21 cellular contexts compared by ENCODE assay signal in the genomic region with DNA sequence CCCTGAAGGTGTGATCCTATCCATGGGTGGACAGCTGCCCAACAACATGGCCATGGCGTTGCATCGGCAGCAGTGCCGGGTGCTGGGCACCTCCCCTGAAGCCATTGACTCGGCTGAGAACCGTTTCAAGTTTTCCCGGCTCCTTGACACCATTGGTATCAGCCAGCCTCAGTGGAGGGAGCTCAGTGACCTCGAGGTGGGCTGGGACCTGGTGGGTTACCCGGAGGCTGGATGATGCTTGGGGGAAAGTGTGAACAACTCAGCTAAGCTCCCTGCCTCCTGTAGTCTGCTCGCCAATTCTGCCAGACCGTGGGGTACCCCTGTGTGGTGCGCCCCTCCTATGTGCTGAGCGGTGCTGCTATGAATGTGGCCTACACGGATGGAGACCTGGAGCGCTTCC. TPM values are rescaled to one million over a fixed set of nuclear protein-coding genes. Genes with fewer than 3 reads are reported as not detected.
A peak's percentile ranks its signal among the peaks of the same experiment; 100 is the strongest.
DNase-seq lines count a peak whose midpoint lies in the region; ATAC-seq, FAIRE-seq and TF ChIP-seq lines count a peak whose summit lies in the region.
"Had no signal": no experiment of that assay in that cellular context is flagged by ENCODE, and none has a peak within 500 bp of the region (broad histone marks: within the 10 kb centered on the region; RNA-seq: fewer than 3 reads in every experiment).

No MANE protein-coding gene starts in this region.

- DNase-seq in Caco-2 (no peak), PC-3 (no peak), osteoblast (ENCODE audit: insufficient read length, low spot score, missing footprints) (peak; percentile 61), DMS79 (lab: John Stamatoyannopoulos, UW) (no peak), urothelium cell line (ENCODE audit: low spot score) (no peak), coronary artery (ENCODE audit: low spot score) (no peak)
- DNase-seq: ACHN; BE2C; C1 segment of cervical spinal cord; CD4-positive, CD25-positive, alpha-beta regulatory T cell; CD8-positive, alpha-beta memory T cell; COR-L47; GDM1; H9 had no signal

- ATAC-seq in PC-3 = no peak
- ATAC-seq: HepG2 had no signal

- H3K4me2 ChIP-seq in PC-3 (ENCODE audit: low read length) (no peak overlapping the region), osteoblast (ENCODE audit: insufficient read depth, low read length) (no peak overlapping the region)

- no peak overlapping the region for H3K27ac Mint-ChIP-seq in Caco-2 (ENCODE audit: unreplicated experiment)
- H3K27ac Mint-ChIP-seq: CD4-positive, CD25-positive, alpha-beta regulatory T cell had no signal

- no peaks in the 10 kb centered on the region for H3K9me3 Mint-ChIP-seq in Caco-2 (ENCODE audit: unreplicated experiment)
- H3K9me3 Mint-ChIP-seq: CD4-positive, CD25-positive, alpha-beta regulatory T cell; CD8-positive, alpha-beta memory T cell; H9 had no signal

- no peaks in the 10 kb centered on the region for H3K4me1 ChIP-seq in Caco-2
- H3K4me1 ChIP-seq in PC-3 (ENCODE audit: insufficient read depth, low read length) = no peaks in the 10 kb centered on the region
- no peaks in the 10 kb centered on the region for H3K4me1 ChIP-seq in osteoblast (ENCODE audit: insufficient read depth, low read length)
- H3K4me1 ChIP-seq: BE2C had no signal

- CTCF ChIA-PET in Caco-2 (lab: Charles Lee) (no interaction called here), PC-3 (lab: Charles Lee) (no interaction called here)

- H3K4me3 Mint-ChIP-seq in Caco-2 (ENCODE audit: unreplicated experiment) = no peak overlapping the region
- H3K4me3 Mint-ChIP-seq: CD4-positive, CD25-positive, alpha-beta regulatory T cell; CD8-positive, alpha-beta memory T cell had no signal

- POLR2A ChIA-PET in Caco-2 (lab: Charles Lee) = no interaction called here
- POLR2A ChIA-PET in PC-3 (lab: Charles Lee; ENCODE audit: unreplicated experiment) = no interaction called here

- H2AFZ ChIP-seq in PC-3 (ENCODE audit: low read length) (no peak overlapping the region), osteoblast (ENCODE audit: low read length) (no peak overlapping the region)

- no peaks in the 10 kb centered on the region for H3K4me1 Mint-ChIP-seq in Caco-2 (ENCODE audit: low read depth, unreplicated experiment)
- H3K4me1 Mint-ChIP-seq: CD4-positive, CD25-positive, alpha-beta regulatory T cell; CD8-positive, alpha-beta memory T cell; H9 had no signal

- H3K9ac ChIP-seq in PC-3 (ENCODE audit: low read length) = no peak overlapping the region

- H3K27me3 Mint-ChIP-seq in Caco-2 (ENCODE audit: insufficient read depth, unreplicated experiment) = no peaks in the 10 kb centered on the region
- H3K27me3 Mint-ChIP-seq: CD4-positive, CD25-positive, alpha-beta regulatory T cell; CD8-positive, alpha-beta memory T cell had no signal

- no peak for FAIRE-seq in urothelium cell line (lab: Jason Lieb, UNC)
- FAIRE-seq: D721Med, GM12892, GM18507, H1, HepG2 had no signal

- TF ChIP-seq CTCF in Caco-2 (IDR thresholded peaks at IDR 0.05; ENCODE audit: insufficient read depth in 1 of 2, low read depth in 1 of 2, low read length in 1 of 2, severe bottlenecking in 1 of 2, unreplicated experiment in 1 of 2) = no peak
- no peak for TF ChIP-seq CTCF in PC-3 (conservative IDR thresholded peaks at IDR 0.05; ENCODE audit: low read depth, low read length)
- TF ChIP-seq CTCF in osteoblast (IDR thresholded peaks at IDR 0.05; ENCODE audit: extremely low read depth, low read depth, low read length) = no peak
- no peak for TF ChIP-seq CTCF in coronary artery (IDR thresholded peaks at IDR 0.05)

- H4K20me1 ChIP-seq in PC-3 (ENCODE audit: low read length) (no peaks in the 10 kb centered on the region), osteoblast (ENCODE audit: insufficient read depth, low read length) (no peaks in the 10 kb centered on the region)

- intact Hi-C loops in Caco-2 (cut with micrococcal nuclease; ENCODE audit: unreplicated experiment) = no loop called here
- intact Hi-C loops in PC-3 (cut with micrococcal nuclease) = no loop called here

- peaks cover 88% of the 10 kb centered on the region for H3K36me3 Mint-ChIP-seq in Caco-2 (ENCODE audit: insufficient read depth, unreplicated experiment)

- H3K4me3 ChIP-seq in Caco-2 (ENCODE audit: low read depth, low read length) (no peak overlapping the region), PC-3 (ENCODE audit: low read length) (no peak overlapping the region), osteoblast (ENCODE audit: insufficient read depth, low read length) (no peak overlapping the region), coronary artery (no peak overlapping the region)

- no peaks in the 10 kb centered on the region for H3F3A ChIP-seq in PC-3 (ENCODE audit: low read length, unreplicated experiment)

- no peaks in the 10 kb centered on the region for H3K9me2 ChIP-seq in PC-3 (replicated peaks; ENCODE audit: low read length)

- no peaks in the 10 kb centered on the region for H3K9me3 ChIP-seq in Caco-2
- H3K9me3 ChIP-seq in PC-3 (ENCODE audit: low read length) = no peaks in the 10 kb centered on the region
- H3K9me3 ChIP-seq in osteoblast (ENCODE audit: low read depth, low read length) = no peaks in the 10 kb centered on the region
- H3K9me3 ChIP-seq: BE2C had no signal

- BruUV-seq in Caco-2 (replicated peaks; lab: Mats Ljungman, UMichigan) (TSS peak; percentile 31), PC-3 (replicated peaks; lab: Mats Ljungman, UMichigan) (TSS peak; percentile 23)

- H3K27ac ChIP-seq in PC-3 (ENCODE audit: low read length) = no peak overlapping the region
- no peak overlapping the region for H3K27ac ChIP-seq in osteoblast (ENCODE audit: low read depth, low read length)
- H3K27ac ChIP-seq in coronary artery = no peak overlapping the region

- H3K36me3 ChIP-seq in Caco-2 (ENCODE audit: control insufficient read depth, insufficient read depth, low read length) = peaks cover 19% of the 10 kb centered on the region
- H3K36me3 ChIP-seq in PC-3 (ENCODE audit: low read depth, low read length) = peaks cover 75% of the 10 kb centered on the region
- H3K36me3 ChIP-seq in osteoblast (ENCODE audit: insufficient read depth, low read length) = peaks cover 89% of the 10 kb centered on the region

- H3K27me3 ChIP-seq in Caco-2 (replicated peaks; ENCODE audit: control insufficient read depth, insufficient read depth, low read length) = no peaks in the 10 kb centered on the region
- no peaks in the 10 kb centered on the region for H3K27me3 ChIP-seq in PC-3 (ENCODE audit: low read length)
- H3K27me3 ChIP-seq in osteoblast (ENCODE audit: insufficient read depth, low read length) = no peaks in the 10 kb centered on the region
- H3K27me3 ChIP-seq: BE2C had no signal

- H3K79me2 ChIP-seq in PC-3 (ENCODE audit: low read length) (no peaks in the 10 kb centered on the region), osteoblast (ENCODE audit: insufficient read depth, low read length) (no peaks in the 10 kb centered on the region)

RNA-seq across cellular contexts. Expression of a gene that starts 16.2 kb away (rescaled TPM):
- total RNA-seq in Caco-2 (2022) = 86.4 and 103 TPM in 2 replicates
- total RNA-seq in PC-3 (2014; rRNA removed) = 85.9 and 121 TPM in 2 replicates
- 28.6 and 30.8 TPM in 2 replicates for total RNA-seq in osteoblast

RNA-seq across cellular contexts. Expression of a gene that starts 21.3 kb away (rescaled TPM):
- 93.7 and 98.2 TPM in 2 replicates for total RNA-seq in Caco-2 (2022)
- 46.0 and 48.1 TPM in 2 replicates for total RNA-seq in PC-3 (2014; rRNA removed)
- total RNA-seq in osteoblast = 14.1 TPM in 2 replicates

RNA-seq across cellular contexts. Expression of a gene that starts 21.5 kb away (rescaled TPM):
- total RNA-seq in Caco-2 (2022) = 150 and 157 TPM in 2 replicates
- 111 and 130 TPM in 2 replicates for total RNA-seq in PC-3 (2014; rRNA removed)
- total RNA-seq in osteoblast = 187 and 198 TPM in 2 replicates

RNA-seq across cellular contexts. Expression of a gene that starts 29.5 kb away (rescaled TPM):
- 3.9 and 4.3 TPM in 2 replicates for total RNA-seq in Caco-2 (2022)
- total RNA-seq in PC-3 (2014; rRNA removed) = 0.36 TPM in 1 of 2 replicates, not detected in the other
- under 0.01 and 0.88 TPM in 2 replicates for total RNA-seq in osteoblast

RNA-seq across cellular contexts. Expression of a gene that starts 41.9 kb away (rescaled TPM):
- total RNA-seq in Caco-2 (2022) (0.25 and 0.51 TPM in 2 replicates), PC-3 (2014; rRNA removed) (not detected in 2 replicates), osteoblast (not detected in 2 replicates)
- total RNA-seq: A172; CD4-positive, CD25-positive, alpha-beta regulatory T cell; CD8-positive, alpha-beta memory T cell; Daoy; HepG2 had no signal
